Comparison of ENCODE assay signal across 1 cellular context in the genomic region with DNA sequence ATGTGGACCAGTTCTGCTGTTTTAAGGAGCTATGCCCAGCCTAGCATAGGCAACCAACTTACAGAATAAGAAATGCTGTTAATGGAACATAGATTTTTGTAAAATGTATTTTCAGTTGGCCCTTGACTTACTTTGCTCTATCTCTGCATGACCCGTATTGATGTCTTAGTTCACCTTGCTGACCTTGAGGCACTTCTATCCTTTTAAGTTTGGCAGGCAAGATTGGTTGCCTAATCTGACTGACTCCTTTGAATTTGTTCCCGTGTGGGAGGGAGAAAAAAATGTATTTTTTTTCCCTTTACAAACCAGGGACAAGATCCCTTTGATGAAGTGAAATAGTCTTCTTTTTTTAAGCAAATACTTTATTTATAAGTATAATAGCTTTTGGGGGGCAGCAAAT.
A peak's percentile ranks its signal among the peaks of the same experiment; 100 is the strongest.
TF ChIP-seq lines count a peak whose summit lies in the region.

No MANE protein-coding gene starts in this region.

TF ChIP-seq in HepG2, 621 proteins besides CTCF, POLR2A, EP300 and RAD21 (continued from another document and continues in another):
- TF ChIP-seq, protein P1, sequence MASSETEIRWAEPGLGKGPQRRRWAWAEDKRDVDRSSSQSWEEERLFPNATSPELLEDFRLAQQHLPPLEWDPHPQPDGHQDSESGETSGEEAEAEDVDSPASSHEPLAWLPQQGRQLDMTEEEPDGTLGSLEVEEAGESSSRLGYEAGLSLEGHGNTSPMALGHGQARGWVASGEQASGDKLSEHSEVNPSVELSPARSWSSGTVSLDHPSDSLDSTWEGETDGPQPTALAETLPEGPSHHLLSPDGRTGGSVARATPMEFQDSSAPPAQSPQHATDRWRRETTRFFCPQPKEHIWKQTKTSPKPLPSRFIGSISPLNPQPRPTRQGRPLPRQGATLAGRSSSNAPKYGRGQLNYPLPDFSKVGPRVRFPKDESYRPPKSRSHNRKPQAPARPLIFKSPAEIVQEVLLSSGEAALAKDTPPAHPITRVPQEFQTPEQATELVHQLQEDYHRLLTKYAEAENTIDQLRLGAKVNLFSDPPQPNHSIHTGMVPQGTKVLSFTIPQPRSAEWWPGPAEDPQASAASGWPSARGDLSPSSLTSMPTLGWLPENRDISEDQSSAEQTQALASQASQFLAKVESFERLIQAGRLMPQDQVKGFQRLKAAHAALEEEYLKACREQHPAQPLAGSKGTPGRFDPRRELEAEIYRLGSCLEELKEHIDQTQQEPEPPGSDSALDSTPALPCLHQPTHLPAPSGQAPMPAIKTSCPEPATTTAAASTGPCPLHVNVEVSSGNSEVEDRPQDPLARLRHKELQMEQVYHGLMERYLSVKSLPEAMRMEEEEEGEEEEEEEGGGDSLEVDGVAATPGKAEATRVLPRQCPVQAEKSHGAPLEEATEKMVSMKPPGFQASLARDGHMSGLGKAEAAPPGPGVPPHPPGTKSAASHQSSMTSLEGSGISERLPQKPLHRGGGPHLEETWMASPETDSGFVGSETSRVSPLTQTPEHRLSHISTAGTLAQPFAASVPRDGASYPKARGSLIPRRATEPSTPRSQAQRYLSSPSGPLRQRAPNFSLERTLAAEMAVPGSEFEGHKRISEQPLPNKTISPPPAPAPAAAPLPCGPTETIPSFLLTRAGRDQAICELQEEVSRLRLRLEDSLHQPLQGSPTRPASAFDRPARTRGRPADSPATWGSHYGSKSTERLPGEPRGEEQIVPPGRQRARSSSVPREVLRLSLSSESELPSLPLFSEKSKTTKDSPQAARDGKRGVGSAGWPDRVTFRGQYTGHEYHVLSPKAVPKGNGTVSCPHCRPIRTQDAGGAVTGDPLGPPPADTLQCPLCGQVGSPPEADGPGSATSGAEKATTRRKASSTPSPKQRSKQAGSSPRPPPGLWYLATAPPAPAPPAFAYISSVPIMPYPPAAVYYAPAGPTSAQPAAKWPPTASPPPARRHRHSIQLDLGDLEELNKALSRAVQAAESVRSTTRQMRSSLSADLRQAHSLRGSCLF (CRISPR knock-in tag; IDR thresholded peaks at IDR 0.05; ENCODE audit: borderline replicate concordance): no peak
- TF ChIP-seq, protein P2, sequence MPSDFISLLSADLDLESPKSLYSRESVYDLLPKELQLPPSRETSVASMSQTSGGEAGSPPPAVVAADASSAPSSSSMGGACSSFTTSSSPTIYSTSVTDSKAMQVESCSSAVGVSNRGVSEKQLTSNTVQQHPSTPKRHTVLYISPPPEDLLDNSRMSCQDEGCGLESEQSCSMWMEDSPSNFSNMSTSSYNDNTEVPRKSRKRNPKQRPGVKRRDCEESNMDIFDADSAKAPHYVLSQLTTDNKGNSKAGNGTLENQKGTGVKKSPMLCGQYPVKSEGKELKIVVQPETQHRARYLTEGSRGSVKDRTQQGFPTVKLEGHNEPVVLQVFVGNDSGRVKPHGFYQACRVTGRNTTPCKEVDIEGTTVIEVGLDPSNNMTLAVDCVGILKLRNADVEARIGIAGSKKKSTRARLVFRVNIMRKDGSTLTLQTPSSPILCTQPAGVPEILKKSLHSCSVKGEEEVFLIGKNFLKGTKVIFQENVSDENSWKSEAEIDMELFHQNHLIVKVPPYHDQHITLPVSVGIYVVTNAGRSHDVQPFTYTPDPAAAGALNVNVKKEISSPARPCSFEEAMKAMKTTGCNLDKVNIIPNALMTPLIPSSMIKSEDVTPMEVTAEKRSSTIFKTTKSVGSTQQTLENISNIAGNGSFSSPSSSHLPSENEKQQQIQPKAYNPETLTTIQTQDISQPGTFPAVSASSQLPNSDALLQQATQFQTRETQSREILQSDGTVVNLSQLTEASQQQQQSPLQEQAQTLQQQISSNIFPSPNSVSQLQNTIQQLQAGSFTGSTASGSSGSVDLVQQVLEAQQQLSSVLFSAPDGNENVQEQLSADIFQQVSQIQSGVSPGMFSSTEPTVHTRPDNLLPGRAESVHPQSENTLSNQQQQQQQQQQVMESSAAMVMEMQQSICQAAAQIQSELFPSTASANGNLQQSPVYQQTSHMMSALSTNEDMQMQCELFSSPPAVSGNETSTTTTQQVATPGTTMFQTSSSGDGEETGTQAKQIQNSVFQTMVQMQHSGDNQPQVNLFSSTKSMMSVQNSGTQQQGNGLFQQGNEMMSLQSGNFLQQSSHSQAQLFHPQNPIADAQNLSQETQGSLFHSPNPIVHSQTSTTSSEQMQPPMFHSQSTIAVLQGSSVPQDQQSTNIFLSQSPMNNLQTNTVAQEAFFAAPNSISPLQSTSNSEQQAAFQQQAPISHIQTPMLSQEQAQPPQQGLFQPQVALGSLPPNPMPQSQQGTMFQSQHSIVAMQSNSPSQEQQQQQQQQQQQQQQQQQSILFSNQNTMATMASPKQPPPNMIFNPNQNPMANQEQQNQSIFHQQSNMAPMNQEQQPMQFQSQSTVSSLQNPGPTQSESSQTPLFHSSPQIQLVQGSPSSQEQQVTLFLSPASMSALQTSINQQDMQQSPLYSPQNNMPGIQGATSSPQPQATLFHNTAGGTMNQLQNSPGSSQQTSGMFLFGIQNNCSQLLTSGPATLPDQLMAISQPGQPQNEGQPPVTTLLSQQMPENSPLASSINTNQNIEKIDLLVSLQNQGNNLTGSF (CRISPR knock-in tag; IDR thresholded peaks at IDR 0.05): no peak
- TF ChIP-seq SRSF1 (optimal IDR thresholded peaks at IDR 0.05; ENCODE audit: low read depth, low read length): no peak
- TF ChIP-seq HMG20B (CRISPR knock-in tag; conservative IDR thresholded peaks at IDR 0.05): 0 out of 2 replicates have a peak, but pooled peaks have one; percentile 50
- peak; percentile 81 for TF ChIP-seq HDAC2 (CRISPR knock-in tag; IDR thresholded peaks at IDR 0.05)
- no peak for TF ChIP-seq ZNF253 (CRISPR knock-in tag; IDR thresholded peaks at IDR 0.05; ENCODE audit: borderline replicate concordance)
- no peak for TF ChIP-seq MAFF (IDR thresholded peaks at IDR 0.05; ENCODE audit: low read depth, low read length)
- TF ChIP-seq ZBTB44 (CRISPR knock-in tag; IDR thresholded peaks at IDR 0.05): no peak
- no peak for TF ChIP-seq ZNF136 (CRISPR knock-in tag; IDR thresholded peaks at IDR 0.05; ENCODE audit: low read depth)
- TF ChIP-seq ZBTB14 (CRISPR knock-in tag; IDR thresholded peaks at IDR 0.05): no peak
- TF ChIP-seq CBX5 (CRISPR knock-in tag; IDR thresholded peaks at IDR 0.05; ENCODE audit: borderline replicate concordance): no peak
- no peak for TF ChIP-seq THAP9 (CRISPR knock-in tag; IDR thresholded peaks at IDR 0.05; ENCODE audit: borderline replicate concordance)
- no peak for TF ChIP-seq ZFP36L2 (CRISPR knock-in tag; IDR thresholded peaks at IDR 0.05)
- no peak for TF ChIP-seq ZNF326 (CRISPR knock-in tag; IDR thresholded peaks at IDR 0.05; ENCODE audit: borderline replicate concordance)
- no peak for TF ChIP-seq ZNF615 (CRISPR knock-in tag; IDR thresholded peaks at IDR 0.05; ENCODE audit: borderline replicate concordance)
- TF ChIP-seq JUNB (CRISPR knock-in tag; IDR thresholded peaks at IDR 0.05; ENCODE audit: borderline replicate concordance): no peak
- no peak for TF ChIP-seq ZNF367 (CRISPR knock-in tag; IDR thresholded peaks at IDR 0.05; ENCODE audit: borderline replicate concordance)
- no peak for TF ChIP-seq HNRNPK (IDR thresholded peaks at IDR 0.05; ENCODE audit: low read depth, low read length, poor library complexity, severe bottlenecking)
- TF ChIP-seq ZFP41 (CRISPR knock-in tag; IDR thresholded peaks at IDR 0.05; ENCODE audit: borderline replicate concordance): no peak
- no peak for TF ChIP-seq ZNF468 (CRISPR knock-in tag; IDR thresholded peaks at IDR 0.05)
- no peak for TF ChIP-seq ZNF121 (CRISPR knock-in tag; IDR thresholded peaks at IDR 0.05)
- TF ChIP-seq HOXD1 (CRISPR knock-in tag; IDR thresholded peaks at IDR 0.05): no peak
- TF ChIP-seq KDM1A (CRISPR knock-in tag; IDR thresholded peaks at IDR 0.05): no peak
- TF ChIP-seq FOXO1 (CRISPR knock-in tag; IDR thresholded peaks at IDR 0.05): peak; percentile 78
- no peak for TF ChIP-seq ZNF816 (CRISPR knock-in tag; IDR thresholded peaks at IDR 0.05; ENCODE audit: borderline replicate concordance)
- TF ChIP-seq ETV6 (CRISPR knock-in tag; conservative IDR thresholded peaks at IDR 0.05): no peak
- TF ChIP-seq DBP (CRISPR knock-in tag; IDR thresholded peaks at IDR 0.05; ENCODE audit: not compliant biosample characterization): no peak
- TF ChIP-seq, protein P3, sequence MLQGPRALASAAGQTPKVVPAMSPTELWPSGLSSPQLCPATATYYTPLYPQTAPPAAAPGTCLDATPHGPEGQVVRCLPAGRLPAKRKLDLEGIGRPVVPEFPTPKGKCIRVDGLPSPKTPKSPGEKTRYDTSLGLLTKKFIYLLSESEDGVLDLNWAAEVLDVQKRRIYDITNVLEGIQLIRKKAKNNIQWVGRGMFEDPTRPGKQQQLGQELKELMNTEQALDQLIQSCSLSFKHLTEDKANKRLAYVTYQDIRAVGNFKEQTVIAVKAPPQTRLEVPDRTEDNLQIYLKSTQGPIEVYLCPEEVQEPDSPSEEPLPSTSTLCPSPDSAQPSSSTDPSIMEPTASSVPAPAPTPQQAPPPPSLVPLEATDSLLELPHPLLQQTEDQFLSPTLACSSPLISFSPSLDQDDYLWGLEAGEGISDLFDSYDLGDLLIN (CRISPR knock-in tag; IDR thresholded peaks at IDR 0.05; ENCODE audit: borderline replicate concordance): no peak
- TF ChIP-seq ZNF878 (CRISPR knock-in tag; IDR thresholded peaks at IDR 0.05): no peak
- TF ChIP-seq ZSCAN12 (CRISPR knock-in tag; IDR thresholded peaks at IDR 0.05): no peak
- TF ChIP-seq SP4 (CRISPR knock-in tag; IDR thresholded peaks at IDR 0.05): no peak
- no peak for TF ChIP-seq POGZ (CRISPR knock-in tag; IDR thresholded peaks at IDR 0.05)
- TF ChIP-seq ZNF460 (CRISPR knock-in tag; IDR thresholded peaks at IDR 0.05; ENCODE audit: borderline replicate concordance): no peak
- no peak for TF ChIP-seq SUZ12 (IDR thresholded peaks at IDR 0.05; ENCODE audit: low read depth, low read length)
- TF ChIP-seq ATF2 (CRISPR knock-in tag; IDR thresholded peaks at IDR 0.05): peak; percentile 69; the same call in 1 of the 2 replicates
- no peak for TF ChIP-seq ZC3H13 (CRISPR knock-in tag; IDR thresholded peaks at IDR 0.05)
- TF ChIP-seq TP53 (CRISPR knock-in tag; conservative IDR thresholded peaks at IDR 0.05): no peak
